Comparison of ENCODE assay signal across 2 cellular contexts in the genomic region with DNA sequence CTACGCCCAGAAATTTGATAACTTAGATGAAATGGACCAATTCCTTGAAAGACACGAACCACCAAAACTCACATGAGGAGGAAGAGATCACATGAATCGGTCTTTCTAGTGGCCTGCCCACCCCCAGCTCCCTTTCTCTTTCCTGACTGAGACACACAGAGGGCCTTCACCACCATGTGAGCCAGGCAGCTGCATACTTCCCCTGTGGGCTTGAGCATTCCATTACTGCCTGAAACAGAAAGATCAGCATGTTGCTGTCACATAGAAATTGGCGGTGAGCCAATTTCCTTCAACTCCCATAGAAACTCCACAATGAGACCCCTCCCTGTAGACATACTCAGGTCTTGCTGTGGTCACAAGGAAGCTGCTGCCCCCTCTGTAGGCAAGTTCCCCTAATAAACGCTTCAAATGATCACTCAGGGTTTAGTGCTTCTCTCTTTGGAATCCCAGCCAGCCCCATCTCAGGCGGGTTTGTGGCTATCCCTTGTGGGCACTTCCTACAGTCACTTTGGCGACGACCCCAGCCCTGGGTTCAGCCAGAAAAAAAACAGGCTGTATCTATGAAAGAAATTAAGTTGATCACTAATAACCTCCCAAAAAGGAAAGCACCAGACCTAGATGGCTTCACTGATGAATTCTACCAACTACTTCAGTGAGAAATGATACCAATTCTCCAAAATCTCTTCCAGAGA.
TF ChIP-seq lines count a peak whose summit lies in the region.

No MANE protein-coding gene starts in this region.

TF ChIP-seq in WTC11, 78 proteins besides CTCF, POLR2A, EP300 and RAD21 (continued from another document):
- TF ChIP-seq, protein P1, sequence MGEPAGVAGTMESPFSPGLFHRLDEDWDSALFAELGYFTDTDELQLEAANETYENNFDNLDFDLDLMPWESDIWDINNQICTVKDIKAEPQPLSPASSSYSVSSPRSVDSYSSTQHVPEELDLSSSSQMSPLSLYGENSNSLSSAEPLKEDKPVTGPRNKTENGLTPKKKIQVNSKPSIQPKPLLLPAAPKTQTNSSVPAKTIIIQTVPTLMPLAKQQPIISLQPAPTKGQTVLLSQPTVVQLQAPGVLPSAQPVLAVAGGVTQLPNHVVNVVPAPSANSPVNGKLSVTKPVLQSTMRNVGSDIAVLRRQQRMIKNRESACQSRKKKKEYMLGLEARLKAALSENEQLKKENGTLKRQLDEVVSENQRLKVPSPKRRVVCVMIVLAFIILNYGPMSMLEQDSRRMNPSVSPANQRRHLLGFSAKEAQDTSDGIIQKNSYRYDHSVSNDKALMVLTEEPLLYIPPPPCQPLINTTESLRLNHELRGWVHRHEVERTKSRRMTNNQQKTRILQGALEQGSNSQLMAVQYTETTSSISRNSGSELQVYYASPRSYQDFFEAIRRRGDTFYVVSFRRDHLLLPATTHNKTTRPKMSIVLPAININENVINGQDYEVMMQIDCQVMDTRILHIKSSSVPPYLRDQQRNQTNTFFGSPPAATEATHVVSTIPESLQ (CRISPR knock-in tag; IDR thresholded peaks at IDR 0.05), result no peak
- no peak for TF ChIP-seq TEAD1 (CRISPR knock-in tag; IDR thresholded peaks at IDR 0.05)
- no peak for TF ChIP-seq TCF7 (CRISPR knock-in tag; IDR thresholded peaks at IDR 0.05; ENCODE audit: low read depth)
- no peak for TF ChIP-seq NFE2L1 (CRISPR knock-in tag; IDR thresholded peaks at IDR 0.05)

TF ChIP-seq in GM23338, 12 proteins besides CTCF, POLR2A, EP300 and RAD21 (continued from another document):
- TF ChIP-seq, protein P2, sequence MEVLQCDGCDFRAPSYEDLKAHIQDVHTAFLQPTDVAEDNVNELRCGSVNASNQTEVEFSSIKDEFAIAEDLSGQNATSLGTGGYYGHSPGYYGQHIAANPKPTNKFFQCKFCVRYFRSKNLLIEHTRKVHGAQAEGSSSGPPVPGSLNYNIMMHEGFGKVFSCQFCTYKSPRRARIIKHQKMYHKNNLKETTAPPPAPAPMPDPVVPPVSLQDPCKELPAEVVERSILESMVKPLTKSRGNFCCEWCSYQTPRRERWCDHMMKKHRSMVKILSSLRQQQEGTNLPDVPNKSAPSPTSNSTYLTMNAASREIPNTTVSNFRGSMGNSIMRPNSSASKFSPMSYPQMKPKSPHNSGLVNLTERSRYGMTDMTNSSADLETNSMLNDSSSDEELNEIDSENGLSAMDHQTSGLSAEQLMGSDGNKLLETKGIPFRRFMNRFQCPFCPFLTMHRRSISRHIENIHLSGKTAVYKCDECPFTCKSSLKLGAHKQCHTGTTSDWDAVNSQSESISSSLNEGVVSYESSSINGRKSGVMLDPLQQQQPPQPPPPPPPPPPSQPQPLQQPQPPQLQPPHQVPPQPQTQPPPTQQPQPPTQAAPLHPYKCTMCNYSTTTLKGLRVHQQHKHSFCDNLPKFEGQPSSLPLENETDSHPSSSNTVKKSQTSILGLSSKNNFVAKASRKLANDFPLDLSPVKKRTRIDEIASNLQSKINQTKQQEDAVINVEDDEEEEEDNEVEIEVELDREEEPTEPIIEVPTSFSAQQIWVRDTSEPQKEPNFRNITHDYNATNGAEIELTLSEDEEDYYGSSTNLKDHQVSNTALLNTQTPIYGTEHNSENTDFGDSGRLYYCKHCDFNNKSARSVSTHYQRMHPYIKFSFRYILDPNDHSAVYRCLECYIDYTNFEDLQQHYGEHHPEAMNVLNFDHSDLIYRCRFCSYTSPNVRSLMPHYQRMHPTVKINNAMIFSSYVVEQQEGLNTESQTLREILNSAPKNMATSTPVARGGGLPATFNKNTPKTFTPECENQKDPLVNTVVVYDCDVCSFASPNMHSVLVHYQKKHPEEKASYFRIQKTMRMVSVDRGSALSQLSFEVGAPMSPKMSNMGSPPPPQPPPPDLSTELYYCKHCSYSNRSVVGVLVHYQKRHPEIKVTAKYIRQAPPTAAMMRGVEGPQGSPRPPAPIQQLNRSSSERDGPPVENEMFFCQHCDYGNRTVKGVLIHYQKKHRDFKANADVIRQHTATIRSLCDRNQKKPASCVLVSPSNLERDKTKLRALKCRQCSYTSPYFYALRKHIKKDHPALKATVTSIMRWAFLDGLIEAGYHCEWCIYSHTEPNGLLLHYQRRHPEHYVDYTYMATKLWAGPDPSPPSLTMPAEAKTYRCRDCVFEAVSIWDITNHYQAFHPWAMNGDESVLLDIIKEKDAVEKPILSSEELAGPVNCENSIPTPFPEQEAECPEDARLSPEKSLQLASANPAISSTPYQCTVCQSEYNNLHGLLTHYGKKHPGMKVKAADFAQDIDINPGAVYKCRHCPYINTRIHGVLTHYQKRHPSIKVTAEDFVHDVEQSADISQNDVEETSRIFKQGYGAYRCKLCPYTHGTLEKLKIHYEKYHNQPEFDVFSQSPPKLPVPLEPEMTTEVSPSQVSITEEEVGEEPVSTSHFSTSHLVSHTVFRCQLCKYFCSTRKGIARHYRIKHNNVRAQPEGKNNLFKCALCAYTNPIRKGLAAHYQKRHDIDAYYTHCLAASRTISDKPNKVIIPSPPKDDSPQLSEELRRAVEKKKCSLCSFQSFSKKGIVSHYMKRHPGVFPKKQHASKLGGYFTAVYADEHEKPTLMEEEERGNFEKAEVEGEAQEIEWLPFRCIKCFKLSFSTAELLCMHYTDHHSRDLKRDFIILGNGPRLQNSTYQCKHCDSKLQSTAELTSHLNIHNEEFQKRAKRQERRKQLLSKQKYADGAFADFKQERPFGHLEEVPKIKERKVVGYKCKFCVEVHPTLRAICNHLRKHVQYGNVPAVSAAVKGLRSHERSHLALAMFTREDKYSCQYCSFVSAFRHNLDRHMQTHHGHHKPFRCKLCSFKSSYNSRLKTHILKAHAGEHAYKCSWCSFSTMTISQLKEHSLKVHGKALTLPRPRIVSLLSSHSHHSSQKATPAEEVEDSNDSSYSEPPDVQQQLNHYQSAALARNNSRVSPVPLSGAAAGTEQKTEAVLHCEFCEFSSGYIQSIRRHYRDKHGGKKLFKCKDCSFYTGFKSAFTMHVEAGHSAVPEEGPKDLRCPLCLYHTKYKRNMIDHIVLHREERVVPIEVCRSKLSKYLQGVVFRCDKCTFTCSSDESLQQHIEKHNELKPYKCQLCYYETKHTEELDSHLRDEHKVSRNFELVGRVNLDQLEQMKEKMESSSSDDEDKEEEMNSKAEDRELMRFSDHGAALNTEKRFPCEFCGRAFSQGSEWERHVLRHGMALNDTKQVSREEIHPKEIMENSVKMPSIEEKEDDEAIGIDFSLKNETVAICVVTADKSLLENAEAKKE (CRISPR knock-in tag; IDR thresholded peaks at IDR 0.05), result no peak
- TF ChIP-seq POLR2AphosphoS5 (IDR thresholded peaks at IDR 0.05; ENCODE audit: low read depth) (no peak), EZH2 (IDR thresholded peaks at IDR 0.05; ENCODE audit: low read depth, unreplicated experiment) (no peak), EZH2phosphoT487 (IDR thresholded peaks at IDR 0.05; ENCODE audit: unreplicated experiment) (no peak), CREB1 (CRISPR knock-in tag; IDR thresholded peaks at IDR 0.05; ENCODE audit: low read depth) (no peak)
- TF ChIP-seq, protein P3, sequence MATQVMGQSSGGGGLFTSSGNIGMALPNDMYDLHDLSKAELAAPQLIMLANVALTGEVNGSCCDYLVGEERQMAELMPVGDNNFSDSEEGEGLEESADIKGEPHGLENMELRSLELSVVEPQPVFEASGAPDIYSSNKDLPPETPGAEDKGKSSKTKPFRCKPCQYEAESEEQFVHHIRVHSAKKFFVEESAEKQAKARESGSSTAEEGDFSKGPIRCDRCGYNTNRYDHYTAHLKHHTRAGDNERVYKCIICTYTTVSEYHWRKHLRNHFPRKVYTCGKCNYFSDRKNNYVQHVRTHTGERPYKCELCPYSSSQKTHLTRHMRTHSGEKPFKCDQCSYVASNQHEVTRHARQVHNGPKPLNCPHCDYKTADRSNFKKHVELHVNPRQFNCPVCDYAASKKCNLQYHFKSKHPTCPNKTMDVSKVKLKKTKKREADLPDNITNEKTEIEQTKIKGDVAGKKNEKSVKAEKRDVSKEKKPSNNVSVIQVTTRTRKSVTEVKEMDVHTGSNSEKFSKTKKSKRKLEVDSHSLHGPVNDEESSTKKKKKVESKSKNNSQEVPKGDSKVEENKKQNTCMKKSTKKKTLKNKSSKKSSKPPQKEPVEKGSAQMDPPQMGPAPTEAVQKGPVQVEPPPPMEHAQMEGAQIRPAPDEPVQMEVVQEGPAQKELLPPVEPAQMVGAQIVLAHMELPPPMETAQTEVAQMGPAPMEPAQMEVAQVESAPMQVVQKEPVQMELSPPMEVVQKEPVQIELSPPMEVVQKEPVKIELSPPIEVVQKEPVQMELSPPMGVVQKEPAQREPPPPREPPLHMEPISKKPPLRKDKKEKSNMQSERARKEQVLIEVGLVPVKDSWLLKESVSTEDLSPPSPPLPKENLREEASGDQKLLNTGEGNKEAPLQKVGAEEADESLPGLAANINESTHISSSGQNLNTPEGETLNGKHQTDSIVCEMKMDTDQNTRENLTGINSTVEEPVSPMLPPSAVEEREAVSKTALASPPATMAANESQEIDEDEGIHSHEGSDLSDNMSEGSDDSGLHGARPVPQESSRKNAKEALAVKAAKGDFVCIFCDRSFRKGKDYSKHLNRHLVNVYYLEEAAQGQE (IDR thresholded peaks at IDR 0.05; ENCODE audit: unreplicated experiment), result no peak
